9 cellular contexts compared by ENCODE assay signal in the genomic region with DNA sequence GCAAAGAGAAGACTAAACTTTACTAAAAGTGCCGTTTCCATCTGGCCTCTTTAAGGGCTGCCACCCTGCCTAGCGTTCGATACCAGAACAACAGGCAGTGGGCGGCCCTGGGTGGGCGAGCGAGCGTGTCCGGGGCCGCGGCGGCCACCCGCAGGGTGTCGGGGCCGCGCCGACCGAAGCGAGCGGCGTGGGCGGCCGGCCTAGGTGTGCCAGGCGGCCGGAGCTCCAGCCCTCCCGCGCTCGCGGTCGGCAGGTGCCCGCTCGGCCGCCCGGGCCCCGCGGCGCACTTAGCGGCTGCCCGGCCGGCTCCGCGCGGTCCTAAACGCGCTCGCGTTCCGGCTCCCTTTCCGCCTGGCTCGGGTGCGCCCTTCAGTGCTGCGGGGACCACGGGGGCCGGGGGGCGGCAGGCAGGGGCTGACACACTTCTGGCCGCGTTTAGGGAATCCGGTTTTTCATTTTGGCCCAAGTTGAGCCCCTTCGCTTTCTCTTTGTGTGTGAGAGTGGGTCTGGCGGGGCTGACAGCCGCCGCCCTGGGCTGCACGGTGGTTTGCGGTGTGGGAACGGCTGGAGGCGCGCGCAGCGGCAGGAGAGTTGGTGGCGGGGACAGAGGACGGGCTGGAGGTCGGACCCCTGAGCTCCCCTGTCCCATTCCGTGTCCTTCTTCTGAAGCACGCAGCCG. TPM values are rescaled to one million over a fixed set of nuclear protein-coding genes. Genes with fewer than 3 reads are reported as not detected.
DNase-seq lines count a peak whose midpoint lies in the region; ATAC-seq and TF ChIP-seq lines count a peak whose summit lies in the region.
"Had no signal": no experiment of that assay in that cellular context is flagged by ENCODE, and none has a peak within 500 bp of the region (broad histone marks: within the 10 kb centered on the region; RNA-seq: fewer than 3 reads in every experiment).

No MANE protein-coding gene starts in this region.

- TF ChIP-seq POLR2A in gastrocnemius medialis (IDR thresholded peaks at IDR 0.05): peak; percentile 18 to 23

- intact Hi-C loops in A673 (cut with micrococcal nuclease; ENCODE audit: unreplicated experiment): loop anchor here (5.0 kb wide), 1 partner anchor 66 kb away; no protein-coding TSS in a partner anchor
- intact Hi-C loops in Panc1 (cut with micrococcal nuclease; ENCODE audit: unreplicated experiment): no loop called here
- intact Hi-C loops in ascending aorta (cut with DNase I): loop anchor here (5.0 to 10.0 kb wide), 4 partner anchors 71 to 1699 kb away; a partner anchor contains a TSS
- intact Hi-C loops in gastrocnemius medialis (cut with DNase I; ENCODE audit: low total_unique reads): loop anchor here (5.0 kb wide), 1 partner anchor 1509 kb away; a partner anchor contains a TSS

- BruUV-seq in A673 (replicated peaks; lab: Mats Ljungman, UMichigan): no TSS peak
- no TSS peak for BruUV-seq in Panc1 (replicated peaks; lab: Mats Ljungman, UMichigan)

- H3K36me3 ChIP-seq in A673 (ENCODE audit: insufficient read depth, low read length, poor library complexity, severe bottlenecking) (no peaks in the 10 kb centered on the region), Panc1 (ENCODE audit: control insufficient read depth, insufficient read depth, low read length) (no peaks in the 10 kb centered on the region; the same call in 1 of the 2 replicates), ascending aorta (no peaks in the 10 kb centered on the region), iPS-15b (ENCODE audit: control insufficient read depth, insufficient read depth, low read length) (no peaks in the 10 kb centered on the region), gastrocnemius medialis (no peaks in the 10 kb centered on the region)

- CTCF ChIA-PET in A673 (lab: Charles Lee): no interaction called here
- CTCF ChIA-PET in Panc1 (lab: Charles Lee): no interaction called here

- H3K4me1 ChIP-seq in A673 (ENCODE audit: insufficient read depth, low read length, poor library complexity, severe bottlenecking): peaks cover 36% of the 10 kb centered on the region
- H3K4me1 ChIP-seq in Panc1 (ENCODE audit: control insufficient read depth, insufficient read depth, low read length): peaks cover 3% of the 10 kb centered on the region
- peaks cover 12 to 41% of the 10 kb centered on the region in 2 donors for H3K4me1 ChIP-seq in ascending aorta
- H3K4me1 ChIP-seq in iPS-15b (ENCODE audit: control insufficient read depth, insufficient read depth, low read length): no peaks in the 10 kb centered on the region
- peaks cover 24 to 34% of the 10 kb centered on the region in 2 donors for H3K4me1 ChIP-seq in gastrocnemius medialis

- H3K9ac ChIP-seq in iPS-15b (ENCODE audit: low read depth, low read length): no peak overlapping the region

- POLR2A ChIA-PET in A673 (lab: Charles Lee; ENCODE audit: low non-redundant PET): interaction anchor here (0.6 kb wide), 1 partner anchor 938 kb away, joined by 3 read pairs; no protein-coding TSS in a partner anchor
- POLR2A ChIA-PET in Panc1 (lab: Charles Lee): interaction anchor here (0.7 kb wide), 1 partner anchor 62 kb away, joined by 3 read pairs; no protein-coding TSS in a partner anchor

- H3K27ac ChIP-seq in A673 (ENCODE audit: low read depth, low read length, poor library complexity, severe bottlenecking): no peak overlapping the region
- H3K27ac ChIP-seq in Panc1 (ENCODE audit: low read length): no peak overlapping the region
- H3K27ac ChIP-seq in ascending aorta: no peak overlapping the region
- H3K27ac ChIP-seq in gastrocnemius medialis: peak overlapping the region; percentile 24 to 80 (median 76)

- TF ChIP-seq CTCF in A673 (conservative IDR thresholded peaks at IDR 0.05; ENCODE audit: low read depth, low read length) (no peak; the same call in 1 of the 2 replicates), GM12872 (IDR thresholded peaks at IDR 0.05; ENCODE audit: insufficient read depth, low read depth, low read length) (peak; percentile 36; the same call in 2 of the 3 replicates), Panc1 (IDR thresholded peaks at IDR 0.05) (no peak), ascending aorta (IDR thresholded peaks at IDR 0.05) (peak in 2 of 3 experiments; percentile 4), gastrocnemius medialis (IDR thresholded peaks at IDR 0.05 in 4 of 5, conservative IDR thresholded peaks at IDR 0.05 in 1 of 5) (peak in 1 of 5 experiments; percentile 13)

- ATAC-seq in HG02885 (IDR thresholded peaks at IDR 0.05; ENCODE audit: poor library complexity, unreplicated experiment): peak; percentile 34
- peak; percentile 72 for ATAC-seq in Panc1
- peak; percentile 40 to 47 for ATAC-seq in gastrocnemius medialis
- no peak for ATAC-seq in GM18870 (IDR thresholded peaks at IDR 0.05; ENCODE audit: unreplicated experiment)

- DNase-seq in A673 (ENCODE audit: low spot score) (peak; percentile 62), Panc1 (ENCODE audit: low read depth, low spot score) (no peak), ascending aorta (ENCODE audit: low spot score in 2 of 2) (no peak), gastrocnemius medialis (no peak)

- peak overlapping the region; percentile 50 for H3K4me3 ChIP-seq in A673 (ENCODE audit: low read depth, low read length, poor library complexity, severe bottlenecking)
- peak overlapping the region; percentile 33 to 45 for H3K4me3 ChIP-seq in Panc1 (ENCODE audit: low read depth in 2 of 2, low read length in 2 of 2)
- H3K4me3 ChIP-seq in ascending aorta: peak overlapping the region; percentile 82 to 83
- H3K4me3 ChIP-seq in iPS-15b (ENCODE audit: low read depth, low read length): peak overlapping the region; percentile 50
- peak overlapping the region; percentile 63 to 83 (median 72) for H3K4me3 ChIP-seq in gastrocnemius medialis

- H3K9me3 ChIP-seq in A673 (ENCODE audit: low read depth, low read length, poor library complexity, severe bottlenecking) (no peaks in the 10 kb centered on the region), Panc1 (ENCODE audit: control insufficient read depth, insufficient read depth, low read depth, low read length) (no peaks in the 10 kb centered on the region), ascending aorta (no peaks in the 10 kb centered on the region), iPS-15b (ENCODE audit: control insufficient read depth, insufficient read depth, low read length) (no peaks in the 10 kb centered on the region), gastrocnemius medialis (no peaks in the 10 kb centered on the region)

- H3K27me3 ChIP-seq in A673 (replicated peaks; ENCODE audit: insufficient read depth, low read depth, low read length, poor library complexity) (peaks cover 74% of the 10 kb centered on the region), Panc1 (ENCODE audit: control insufficient read depth, insufficient read depth, low read length) (peaks cover 26% of the 10 kb centered on the region), ascending aorta (peaks cover 5% of the 10 kb centered on the region), iPS-15b (ENCODE audit: control insufficient read depth, insufficient read depth, low read length) (peaks cover 79% of the 10 kb centered on the region), gastrocnemius medialis (peaks cover 11 to 36% (median 18%) of the 10 kb centered on the region in 3 donors)

- in situ Hi-C loops in Panc1 (cut with HindIII; ENCODE audit: low pct_unique_long_range_greater_than_20kb, low sequenced_read_pairs) (no loop called here), gastrocnemius medialis (cut with MboI; ENCODE audit: low sequenced_read_pairs in 4 of 4) (no loop called here)

RNA-seq across cellular contexts. Expression of a gene that starts 2.9 kb away (rescaled TPM):
- total RNA-seq in A673 (2021) (0.21 and 0.35 TPM in 2 replicates), Panc1 (2021; ENCODE audit: unreplicated experiment) (not detected), ascending aorta (not detected), gastrocnemius medialis (under 1 TPM in 3 of 4 donors, not detected in 1; 0.16 to 0.38 (median 0.25) TPM)
- polyA plus RNA-seq in Panc1 (2012; ENCODE audit: insufficient read length): not detected
- total RNA-seq: pulmonary artery endothelial cell had no signal

Comparison
In these comparisons a context has a peak if more than half of its experiments do, and no peak if none do; other contexts are left out.
1. H3K27ac ChIP-seq: peak in gastrocnemius medialis (4 of 4); none in A673 (single experiment), Panc1 (single experiment) and ascending aorta (0 of 2).
2. CTCF ChIP-seq: peak in GM12872 (single experiment) and ascending aorta (2 of 3); none in A673 (single experiment) and Panc1 (single experiment).
3. Peak in every context shown above with its lines, with median percentiles within 50 percentile points of each other: H3K4me3 ChIP-seq.